In the genomic region with DNA sequence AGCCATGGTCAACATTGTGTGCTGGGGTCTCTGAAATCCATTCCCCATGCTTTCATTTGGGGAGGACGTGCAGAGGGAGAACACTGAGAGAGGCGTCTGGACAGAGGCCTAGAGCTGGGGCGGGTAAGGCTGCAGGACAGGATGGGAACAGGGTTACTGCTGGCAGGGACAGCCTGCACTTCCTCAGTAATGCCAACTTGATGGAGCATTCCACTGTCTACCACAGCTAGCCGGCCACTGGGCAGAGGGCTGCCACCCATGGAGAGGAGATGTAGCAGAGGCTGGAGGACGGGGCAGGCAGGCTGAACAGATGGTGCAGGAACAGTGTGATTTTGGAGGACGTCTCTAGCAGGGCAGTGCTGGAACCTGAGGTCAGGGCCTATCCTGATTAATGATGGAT, we compare ENCODE assay signal across 17 cellular contexts. TPM values are rescaled to one million over a fixed set of nuclear protein-coding genes. Genes with fewer than 3 reads are reported as not detected.
DNase-seq lines count a peak whose midpoint lies in the region; ATAC-seq, FAIRE-seq and TF ChIP-seq lines count a peak whose summit lies in the region.
"Had no signal": no experiment of that assay in that cellular context is flagged by ENCODE, and none has a peak within 500 bp of the region (broad histone marks: within the 10 kb centered on the region; RNA-seq: fewer than 3 reads in every experiment).

No MANE protein-coding gene starts in this region.

- H3K4me2 ChIP-seq in endothelial cell of umbilical vein (ENCODE audit: insufficient read depth, low read length): no peak overlapping the region
- H3K4me2 ChIP-seq: KMS-11 had no signal

- H3K4me1 ChIP-seq in endothelial cell of umbilical vein (ENCODE audit: control insufficient read depth, extremely low read depth, insufficient read depth, low read length): peaks cover 29% of the 10 kb centered on the region
- H3K4me1 ChIP-seq in muscle layer of duodenum (ENCODE audit: control insufficient read depth in 1 of 2, insufficient read depth in 2 of 2, low read length in 2 of 2): no peaks in the 10 kb centered on the region
- H3K4me1 ChIP-seq in colonic mucosa: no peaks in the 10 kb centered on the region
- H3K4me1 ChIP-seq: right lobe of liver had no signal

- no peaks in the 10 kb centered on the region for H3K79me2 ChIP-seq in endothelial cell of umbilical vein (ENCODE audit: control insufficient read depth, insufficient read depth, low read length)

- peak overlapping the region; percentile 94 for H3K27ac ChIP-seq in endothelial cell of umbilical vein (ENCODE audit: insufficient read depth, low read depth, low read length)
- H3K27ac ChIP-seq in muscle layer of duodenum (ENCODE audit: low read length): peak overlapping the region; percentile 76
- H3K27ac ChIP-seq in colonic mucosa: no peak overlapping the region
- H3K27ac ChIP-seq: KMS-11, right lobe of liver had no signal

- H3K4me3 ChIP-seq in endothelial cell of umbilical vein (replicated peaks in 1 of 3; ENCODE audit: insufficient read depth in 1 of 3, low read depth in 1 of 3, low read length in 3 of 3) (no peak overlapping the region), muscle layer of duodenum (ENCODE audit: low read depth in 1 of 2, low read length in 2 of 2) (no peak overlapping the region), colonic mucosa (no peak overlapping the region)
- H3K4me3 ChIP-seq: right lobe of liver had no signal

- H2AFZ ChIP-seq in endothelial cell of umbilical vein (ENCODE audit: low read depth, low read length): no peak overlapping the region

- TF ChIP-seq POLR2A in endothelial cell of umbilical vein (IDR thresholded peaks at IDR 0.05; ENCODE audit: low read depth, low read length): no peak

- no TSS peak for BruUV-seq in endothelial cell of umbilical vein (replicated peaks; lab: Mats Ljungman, UMichigan)

- FAIRE-seq in endothelial cell of umbilical vein (lab: Jason Lieb, UNC): no peak
- FAIRE-seq: A204.1 had no signal

- DNase-seq in Right ventricle myocardium inferior (ENCODE audit: missing footprints): no peak
- DNase-seq in cardiac septum (ENCODE audit: low spot score): no peak
- no peak for DNase-seq in endothelial cell of umbilical vein (ENCODE audit: low read depth, low spot score)
- DNase-seq in NK-92 treated with Interleukin-12 subunit alpha and Interleukin-12 subunit beta, amount 100 ng/mL, for 24 hours (lab: John Stamatoyannopoulos, UW): no peak
- DNase-seq in colonic mucosa: no peak
- DNase-seq in NOMO-1 treated with dmso at 0.1 percent for 144 hours (lab: John Stamatoyannopoulos, UW; ENCODE audit: unreplicated experiment): no peak
- DNase-seq: activated B cell treated with CpG ODN at 0.5 μM for 24 hours; CD4-positive, CD25-positive, alpha-beta regulatory T cell; DND-41; immature natural killer cell; NCI-H1417; right lobe of liver; stimulated activated CD4-positive, alpha-beta T cell treated with anti-CD3 and anti-CD28 coated beads, Interleukin-2, amount 100 ng/mL, for 48 hours had no signal

- dilution Hi-C loops in endothelial cell of umbilical vein (cut with MboI; ENCODE audit: extremely low pct_ligation_motif_present, low sequenced_read_pairs): no loop called here

- H3K9me3 ChIP-seq in endothelial cell of umbilical vein (replicated peaks; ENCODE audit: control insufficient read depth, insufficient read depth, low read length): no peaks in the 10 kb centered on the region
- no peaks in the 10 kb centered on the region for H3K9me3 ChIP-seq in muscle layer of duodenum (ENCODE audit: control insufficient read depth in 1 of 2, low read length in 2 of 2)
- H3K9me3 ChIP-seq in colonic mucosa: no peaks in the 10 kb centered on the region
- H3K9me3 ChIP-seq: right lobe of liver had no signal

- H4K20me1 ChIP-seq in endothelial cell of umbilical vein (replicated peaks; ENCODE audit: control insufficient read depth, extremely low read depth, insufficient read depth, low read length): no peaks in the 10 kb centered on the region

- CTCF ChIA-PET in endothelial cell of umbilical vein (lab: Charles Lee): no interaction called here

- POLR2A ChIA-PET in endothelial cell of umbilical vein (lab: Charles Lee): no interaction called here

- no peaks in the 10 kb centered on the region for H3K36me3 ChIP-seq in endothelial cell of umbilical vein (ENCODE audit: control insufficient read depth in 2 of 2, extremely low read depth in 1 of 2, insufficient read depth in 2 of 2, low read length in 2 of 2)
- peaks cover 0 to 4% of the 10 kb centered on the region in 2 donors for H3K36me3 ChIP-seq in muscle layer of duodenum (ENCODE audit: control insufficient read depth in 1 of 2, insufficient read depth in 2 of 2, low read length in 2 of 2)
- no peaks in the 10 kb centered on the region for H3K36me3 ChIP-seq in colonic mucosa
- H3K36me3 ChIP-seq: right lobe of liver had no signal

- H3K9ac ChIP-seq in endothelial cell of umbilical vein (replicated peaks; ENCODE audit: extremely low read depth, insufficient read depth, low read length) (no peak overlapping the region), colonic mucosa (ENCODE audit: low read depth in 2 of 2, low read length in 2 of 2) (no peak overlapping the region)
- H3K9ac ChIP-seq: KMS-11 had no signal

- intact Hi-C loops in Right ventricle myocardium inferior (cut with DNase I): loop anchor here (5.0 kb wide), 1 partner anchor 34 kb away; no protein-coding TSS in a partner anchor
- intact Hi-C loops in cardiac septum (cut with DNase I): no loop called here
- intact Hi-C loops in endothelial cell of umbilical vein (cut with micrococcal nuclease): no loop called here
- intact Hi-C loops in colonic mucosa (cut with DNase I): no loop called here

- no peak for TF ChIP-seq CTCF in endothelial cell of umbilical vein (IDR thresholded peaks at IDR 0.05; ENCODE audit: extremely low read depth in 1 of 2, insufficient read depth in 1 of 2, low read depth in 1 of 2, low read length in 2 of 2)
- TF ChIP-seq CTCF in colonic mucosa (IDR thresholded peaks at IDR 0.05): no peak

- H3K27me3 ChIP-seq in endothelial cell of umbilical vein (ENCODE audit: control insufficient read depth in 2 of 2, insufficient read depth in 2 of 2, low read length in 2 of 2): no peaks in the 10 kb centered on the region
- no peaks in the 10 kb centered on the region for H3K27me3 ChIP-seq in muscle layer of duodenum (ENCODE audit: low read depth, low read length)
- H3K27me3 ChIP-seq in colonic mucosa: no peaks in the 10 kb centered on the region
- H3K27me3 ChIP-seq: right lobe of liver had no signal

- no peaks in the 10 kb centered on the region for H3K9me1 ChIP-seq in endothelial cell of umbilical vein (replicated peaks; ENCODE audit: control insufficient read depth, extremely low read depth, insufficient read depth, low read length)

- ATAC-seq in Right ventricle myocardium inferior (peak; percentile 47), GM19463 (IDR thresholded peaks at IDR 0.05; ENCODE audit: unreplicated experiment) (no peak)
- ATAC-seq: right lobe of liver had no signal

TF ChIP-seq in endothelial cell of umbilical vein, 7 proteins besides CTCF, POLR2A, EP300 and RAD21:
- TF ChIP-seq FOS (IDR thresholded peaks at IDR 0.05; ENCODE audit: borderline replicate concordance, insufficient read depth, low read length) (no peak), JUN (IDR thresholded peaks at IDR 0.05; ENCODE audit: borderline replicate concordance, insufficient read depth, insufficient read length, low read depth) (no peak), MYC (IDR thresholded peaks at IDR 0.05; ENCODE audit: low read depth, low read length) (no peak), EZH2 (IDR thresholded peaks at IDR 0.05; ENCODE audit: borderline replicate concordance, low read depth, low read length, severe bottlenecking) (no peak)
TF ChIP-seq in endothelial cell of umbilical vein: peak in this region for 0.

RNA-seq across cellular contexts. Expression of a gene that starts 29.3 kb away (rescaled TPM):
- total RNA-seq in Right ventricle myocardium inferior (360 TPM), cardiac septum (258 TPM), endothelial cell of umbilical vein (96.7 and 97.4 TPM in 2 replicates), colonic mucosa (10 to 100 TPM; 56.5 to 63.7 TPM)
- polyA plus RNA-seq in endothelial cell of umbilical vein: 22.7 and 36.1 TPM in 2 replicates
- 94.7 and 104 TPM in 2 replicates for polyA plus RNA-seq in endothelial cell of umbilical vein (2011; cell fraction: cytosol; rRNA removed)
- polyA plus RNA-seq in endothelial cell of umbilical vein (2011; cell fraction: nucleus; rRNA removed): 30.5 and 49.8 TPM in 2 replicates
- polyA plus RNA-seq in endothelial cell of umbilical vein (2012): 202 and 208 TPM in 2 replicates
- polyA minus RNA-seq in endothelial cell of umbilical vein: 4.9 and 9.9 TPM in 2 replicates
- polyA minus RNA-seq in endothelial cell of umbilical vein (2011; cell fraction: cytosol; rRNA and poly(A)+ RNA removed): 10.2 TPM
- 10.6 and 10.7 TPM in 2 replicates for polyA minus RNA-seq in endothelial cell of umbilical vein (2011; cell fraction: nucleus; rRNA and poly(A)+ RNA removed)
